ENCODE assay signal across 24 cellular contexts in the genomic region with DNA sequence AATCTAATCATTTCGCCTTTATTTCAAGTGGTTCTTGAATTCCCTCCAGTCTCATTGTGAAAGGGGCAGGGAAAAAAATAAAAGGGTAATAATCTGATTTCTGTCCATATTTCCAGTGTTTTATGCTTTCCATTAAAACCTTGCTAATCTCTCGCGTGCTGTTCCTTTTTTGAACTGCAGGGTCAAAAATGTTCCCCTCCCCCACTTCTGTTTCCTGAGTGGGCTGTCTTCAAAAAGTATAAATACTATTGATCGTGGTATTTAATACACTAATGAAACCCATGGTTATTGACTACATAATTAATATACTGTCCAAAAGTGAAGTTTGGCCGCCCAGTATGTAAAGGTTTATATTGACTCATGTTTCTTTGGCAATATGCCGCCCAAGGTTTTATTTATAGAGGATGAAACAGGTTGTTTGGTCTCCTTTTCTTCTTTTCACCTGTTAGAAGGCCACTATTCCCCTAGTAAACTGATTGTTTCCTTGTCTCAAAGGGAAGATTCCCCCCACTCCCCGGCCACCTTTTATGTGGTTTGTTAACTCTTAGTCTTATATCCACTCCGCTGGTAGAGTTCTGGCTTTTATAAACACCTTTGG.
A peak's percentile ranks its signal among the peaks of the same experiment; 100 is the strongest.
DNase-seq lines count a peak whose midpoint lies in the region; ATAC-seq and TF ChIP-seq lines count a peak whose summit lies in the region.
"Had no signal": no experiment of that assay in that cellular context is flagged by ENCODE, and none has a peak within 500 bp of the region (broad histone marks: within the 10 kb centered on the region; RNA-seq: fewer than 3 reads in every experiment).

No MANE protein-coding gene starts in this region.

- no peaks in the 10 kb centered on the region for H3K27me3 Mint-ChIP-seq in MCF 10A (ENCODE audit: insufficient read depth, unreplicated experiment)
- peaks cover 12% of the 10 kb centered on the region for H3K27me3 Mint-ChIP-seq in type B pancreatic cell

- CTCF ChIA-PET in MCF 10A (lab: Yijun Ruan, JAX) (interaction anchor here (5.0 kb wide), 1 partner anchor 126 kb away, joined by 28 read pairs; a partner anchor contains a TSS), mammary epithelial cell (lab: Charles Lee; ENCODE audit: low non-redundant PET) (no interaction called here)

- H3K4me2 ChIP-seq in mammary epithelial cell (ENCODE audit: insufficient read depth, low read depth, low read length) = no peak overlapping the region

- no peak for DNase-seq in MCF 10A (ENCODE audit: unreplicated experiment)
- no peak for DNase-seq in mammary epithelial cell
- no peak for DNase-seq in foreskin keratinocyte
- no peak for DNase-seq in type B pancreatic cell (ENCODE audit: extremely low spot score, unreplicated experiment)
- DNase-seq in COLO829 (ENCODE audit: low spot score) = no peak
- DNase-seq: activated CD4-positive, alpha-beta T cell treated with anti-CD3 and anti-CD28 coated beads for 4 hours; activated naive CD4-positive, alpha-beta T cell; body of pancreas; esophagus squamous epithelium; GDM1; HCEC 1CT; hypothalamus; left cardiac atrium; MG63; NCI-H1694; NCI-H446; stimulated activated naive CD4-positive, alpha-beta T cell; T1000; upper lobe of right lung had no signal

- ATAC-seq in foreskin keratinocyte (no peak), GM19467 (IDR thresholded peaks at IDR 0.05; ENCODE audit: unreplicated experiment) (no peak), HG03439 (IDR thresholded peaks at IDR 0.05; ENCODE audit: unreplicated experiment) (no peak)
- ATAC-seq: body of pancreas, left cardiac atrium, upper lobe of right lung had no signal

- H3K4me1 Mint-ChIP-seq in MCF 10A (ENCODE audit: insufficient read depth, unreplicated experiment) (no peaks in the 10 kb centered on the region), type B pancreatic cell (ENCODE audit: unreplicated experiment) (peaks cover 5% of the 10 kb centered on the region)

- H3K9me3 ChIP-seq in mammary epithelial cell (replicated peaks; ENCODE audit: insufficient read depth, low read length) = no peaks in the 10 kb centered on the region
- H3K9me3 ChIP-seq: body of pancreas, esophagus squamous epithelium, MG63, SJSA1, upper lobe of right lung had no signal

- no peak overlapping the region for H3K4me3 ChIP-seq in mammary epithelial cell (replicated peaks in 1 of 3; ENCODE audit: insufficient read depth in 1 of 3, low read depth in 2 of 3, low read length in 3 of 3)
- H3K4me3 ChIP-seq: body of pancreas, esophagus squamous epithelium, MG63, SJSA1, upper lobe of right lung had no signal

- H3K9me3 Mint-ChIP-seq in MCF 10A (ENCODE audit: unreplicated experiment) = no peaks in the 10 kb centered on the region
- H3K9me3 Mint-ChIP-seq in type B pancreatic cell = no peaks in the 10 kb centered on the region

- peaks cover 30% of the 10 kb centered on the region for H3K36me3 Mint-ChIP-seq in MCF 10A (ENCODE audit: insufficient read depth, unreplicated experiment)
- H3K36me3 Mint-ChIP-seq in type B pancreatic cell = peaks cover 16% of the 10 kb centered on the region

- no peaks in the 10 kb centered on the region for H4K20me1 ChIP-seq in mammary epithelial cell (ENCODE audit: insufficient read depth, low read length)

- no peaks in the 10 kb centered on the region for H3K4me1 ChIP-seq in mammary epithelial cell (ENCODE audit: insufficient read depth, low read length)
- no peaks in the 10 kb centered on the region for H3K4me1 ChIP-seq in foreskin keratinocyte
- H3K4me1 ChIP-seq: body of pancreas, esophagus squamous epithelium, parathyroid adenoma, SJSA1, upper lobe of right lung had no signal

- no peaks in the 10 kb centered on the region for H3K79me2 ChIP-seq in mammary epithelial cell (ENCODE audit: insufficient read depth, low read length)
- H3K79me2 ChIP-seq: parathyroid adenoma had no signal

- H3K36me3 ChIP-seq in mammary epithelial cell (ENCODE audit: insufficient read depth, low read length) = peaks cover 10% of the 10 kb centered on the region

- in situ Hi-C loops in mammary epithelial cell (cut with MboI; ENCODE audit: low sequenced_read_pairs in 2 of 2) = loop anchor here in 1 of 2 donors (25.0 kb wide), 1 partner anchor 363 kb away; no protein-coding TSS in a partner anchor

- H3K4me3 Mint-ChIP-seq in MCF 10A (ENCODE audit: unreplicated experiment) (no peak overlapping the region), type B pancreatic cell (no peak overlapping the region)

- no peaks in the 10 kb centered on the region for H3K27me3 ChIP-seq in mammary epithelial cell (ENCODE audit: insufficient read depth, low read length)
- peaks cover 12% of the 10 kb centered on the region for H3K27me3 ChIP-seq in foreskin keratinocyte
- H3K27me3 ChIP-seq: body of pancreas, MG63, upper lobe of right lung had no signal

- 93% methylated on average over 7 of the region's 8 CpGs for WGBS in mammary epithelial cell (ENCODE audit: low coverage, missing lambda C conversion rate)

- BruUV-seq in MCF 10A (replicated peaks; lab: Mats Ljungman, UMichigan) (no TSS peak), mammary epithelial cell (replicated peaks; lab: Mats Ljungman, UMichigan) (no TSS peak)

- H2AFZ ChIP-seq in mammary epithelial cell (ENCODE audit: low read depth, low read length) = no peak overlapping the region
- H2AFZ ChIP-seq: parathyroid adenoma had no signal

- H3K9ac ChIP-seq in mammary epithelial cell (ENCODE audit: insufficient read depth, low read length) = no peak overlapping the region
- H3K9ac ChIP-seq: parathyroid adenoma had no signal

- dilution Hi-C loops in mammary epithelial cell (cut with HindIII; ENCODE audit: low sequenced_read_pairs) = no loop called here

- POLR2A ChIA-PET in MCF 10A (lab: Yijun Ruan, JAX) = no interaction called here

- H3K27ac Mint-ChIP-seq in MCF 10A (ENCODE audit: low read depth, unreplicated experiment) = no peak overlapping the region
- no peak overlapping the region for H3K27ac Mint-ChIP-seq in type B pancreatic cell

- intact Hi-C loops in MCF 10A (cut with micrococcal nuclease) (no loop called here), mammary epithelial cell (cut with micrococcal nuclease) (no loop called here)

- TF ChIP-seq CTCF in MCF 10A (IDR thresholded peaks at IDR 0.05; ENCODE audit: unreplicated experiment) (peak; percentile 34), mammary epithelial cell (conservative IDR thresholded peaks at IDR 0.05 in 1 of 2, IDR thresholded peaks at IDR 0.05 in 1 of 2; ENCODE audit: extremely low read depth in 1 of 2, insufficient read depth in 1 of 2, low read depth in 1 of 2, low read length in 2 of 2) (peak in 1 of 2 donors; percentile 26), VCaP (conservative IDR thresholded peaks at IDR 0.05) (peak; percentile 33), foreskin keratinocyte (conservative IDR thresholded peaks at IDR 0.05) (peak; percentile 13), type B pancreatic cell (conservative IDR thresholded peaks at IDR 0.05) (peak; percentile 73)

- no peak overlapping the region for H3K27ac ChIP-seq in mammary epithelial cell (ENCODE audit: insufficient read depth, low read depth, low read length)
- H3K27ac ChIP-seq in VCaP = no peak overlapping the region
- H3K27ac ChIP-seq in foreskin keratinocyte = no peak overlapping the region
- H3K27ac ChIP-seq: body of pancreas, esophagus squamous epithelium, parathyroid adenoma, SJSA1, upper lobe of right lung had no signal
